Comparison of ENCODE assay signal across 18 cellular contexts in the genomic region with DNA sequence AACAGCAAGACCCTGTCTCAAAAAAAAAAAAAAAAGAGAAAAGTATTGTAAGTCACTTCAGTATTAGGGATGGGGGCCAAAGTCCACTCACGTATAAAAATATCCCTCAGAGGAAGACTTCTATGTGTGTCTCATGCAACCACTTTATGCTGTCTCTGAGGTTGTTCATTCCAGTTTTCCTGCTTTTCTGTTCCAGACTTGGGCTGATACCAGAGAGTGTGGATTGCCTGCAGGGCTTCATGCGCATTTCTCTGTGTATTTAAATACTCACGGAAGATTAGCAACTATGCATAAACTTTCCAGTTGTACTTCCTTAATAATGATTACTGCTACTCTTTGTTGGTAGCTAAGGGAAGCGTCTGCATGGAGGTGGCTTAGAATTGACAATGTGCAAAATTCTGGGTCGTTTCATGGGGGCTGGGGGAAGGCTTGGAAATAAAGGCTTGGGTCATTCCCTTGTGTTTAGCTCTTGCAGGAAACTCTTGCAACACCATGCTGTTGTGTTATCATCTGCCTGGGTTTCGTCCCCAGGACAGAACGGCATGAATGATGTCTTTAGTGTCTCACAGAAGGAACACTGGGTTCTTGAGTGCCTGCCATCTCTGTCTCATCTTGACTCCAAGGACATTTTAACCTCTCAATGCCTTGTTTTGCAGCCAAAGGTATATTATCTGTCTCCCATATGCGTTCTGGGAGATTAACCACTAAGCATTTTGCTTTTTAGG. TPM values are rescaled to one million over a fixed set of nuclear protein-coding genes. Genes with fewer than 3 reads are reported as not detected.
DNase-seq lines count a peak whose midpoint lies in the region; ATAC-seq and TF ChIP-seq lines count a peak whose summit lies in the region.
"Had no signal": no experiment of that assay in that cellular context is flagged by ENCODE, and none has a peak within 500 bp of the region (broad histone marks: within the 10 kb centered on the region; RNA-seq: fewer than 3 reads in every experiment).

No MANE protein-coding gene starts in this region.

- no peaks in the 10 kb centered on the region for H3K9me3 Mint-ChIP-seq in endodermal cell

- H3K4me1 Mint-ChIP-seq in endodermal cell, result peaks cover 7% of the 10 kb centered on the region
- H3K4me1 Mint-ChIP-seq: activated naive CD8-positive, alpha-beta T cell treated with anti-CD3 and anti-CD28 coated beads, Interleukin-2, amount 10 ng/mL, durations not matched to agents 7 days and 5 days had no signal

- H3K9ac ChIP-seq in SK-N-MC (ENCODE audit: insufficient read length), result no peak overlapping the region
- no peak overlapping the region for H3K9ac ChIP-seq in endodermal cell (ENCODE audit: extremely low read depth, low read length, poor library complexity, severe bottlenecking)
- peak overlapping the region in 1 of 3 donors; percentile 23 for H3K9ac ChIP-seq in skeletal muscle tissue (ENCODE audit: low read depth in 1 of 3, low read length in 3 of 3)

- H3K27me3 ChIP-seq in endodermal cell (ENCODE audit: control insufficient read depth, insufficient read depth, low read length, poor library complexity, severe bottlenecking), result no peaks in the 10 kb centered on the region
- no peaks in the 10 kb centered on the region for H3K27me3 ChIP-seq in skeletal muscle tissue (ENCODE audit: control insufficient read depth in 3 of 3, insufficient read depth in 3 of 3, low read length in 3 of 3)
- H3K27me3 ChIP-seq: sigmoid colon, SJCRH30 had no signal

- H3K36me3 ChIP-seq in SK-N-MC (ENCODE audit: insufficient read depth, low read length), result no peaks in the 10 kb centered on the region; the same call in 1 of the 2 replicates
- H3K36me3 ChIP-seq in endodermal cell (ENCODE audit: control insufficient read depth, insufficient read depth, low read length), result peaks cover 16% of the 10 kb centered on the region
- H3K36me3 ChIP-seq in skeletal muscle tissue (ENCODE audit: control insufficient read depth in 3 of 3, insufficient read depth in 3 of 3, low read length in 3 of 3), result no peaks in the 10 kb centered on the region
- H3K36me3 ChIP-seq: sigmoid colon had no signal

- H3K36me3 Mint-ChIP-seq in endodermal cell (ENCODE audit: low read depth), result peaks cover 21% of the 10 kb centered on the region
- H3K36me3 Mint-ChIP-seq: activated naive CD8-positive, alpha-beta T cell treated with anti-CD3 and anti-CD28 coated beads, Interleukin-2, amount 10 ng/mL, durations not matched to agents 7 days and 5 days had no signal

- WGBS in endodermal cell (ENCODE audit: insufficient coverage in 1 of 2, insufficient read length in 1 of 2), 2 experiments, result 86 to 98% methylated on average over 5 to 8 of the region's 8 CpGs

- H3K4me3 ChIP-seq in SK-N-MC (no peak overlapping the region), endodermal cell (ENCODE audit: low read length) (no peak overlapping the region), skeletal muscle tissue (ENCODE audit: low read length in 3 of 3) (peak overlapping the region; percentile 17 to 45 (median 23))
- H3K4me3 ChIP-seq: K562, sigmoid colon, SJCRH30 had no signal

- H3K4me3 Mint-ChIP-seq in endodermal cell, result no peak overlapping the region
- H3K4me3 Mint-ChIP-seq: activated naive CD8-positive, alpha-beta T cell treated with anti-CD3 and anti-CD28 coated beads, Interleukin-2, amount 10 ng/mL, durations not matched to agents 7 days and 5 days had no signal

- DNase-seq in SK-N-MC (ENCODE audit: low read depth, low spot score), result no peak
- DNase-seq in endodermal cell, result no peak
- DNase-seq in iris pigment epithelial cell (ENCODE audit: low read depth), result peak; percentile 66
- no peak for DNase-seq in OCI-M2 (lab: John Stamatoyannopoulos, UW; ENCODE audit: unreplicated experiment)
- no peak for DNase-seq in NCI-H748 (lab: John Stamatoyannopoulos, UW; ENCODE audit: unreplicated experiment)
- DNase-seq in H4 (ENCODE audit: low spot score), result no peak
- DNase-seq: activated naive CD8-positive, alpha-beta T cell treated with anti-CD3 and anti-CD28 coated beads, Interleukin-2, amount 10 ng/mL, durations not matched to agents 7 days and 5 days; caudate nucleus; effector CD4-positive, alpha-beta T cell; left colon; NCI-H526; sigmoid colon; SJCRH30; stimulated activated CD4-positive, alpha-beta T cell treated with anti-CD3 and anti-CD28 coated beads, Interleukin-2, amount 100 ng/mL, for 48 hours had no signal

- no peaks in the 10 kb centered on the region for H3K4me1 ChIP-seq in endodermal cell (ENCODE audit: control insufficient read depth, insufficient read depth, low read length)
- H3K4me1 ChIP-seq in skeletal muscle tissue (ENCODE audit: control insufficient read depth in 3 of 3, insufficient read depth in 3 of 3, low read length in 3 of 3), result peaks cover 49 to 51% (median 49%) of the 10 kb centered on the region in 3 donors
- H3K4me1 ChIP-seq: SJCRH30 had no signal

- no peak for ATAC-seq in HG03521 (IDR thresholded peaks at IDR 0.05; ENCODE audit: unreplicated experiment)
- ATAC-seq: activated CD4-positive, CD25-positive, alpha-beta regulatory T cell treated with anti-CD3 and anti-CD28 coated beads, Interleukin-2, amount 50 U/mL, for 24 hours; K562; left colon had no signal

- H3K9me3 ChIP-seq in SK-N-MC (ENCODE audit: low read depth, low read length), result no peaks in the 10 kb centered on the region
- no peaks in the 10 kb centered on the region for H3K9me3 ChIP-seq in endodermal cell (ENCODE audit: control insufficient read depth, low read length)
- H3K9me3 ChIP-seq in skeletal muscle tissue (ENCODE audit: control insufficient read depth in 3 of 3, low read length in 3 of 3), result no peaks in the 10 kb centered on the region
- H3K9me3 ChIP-seq: SJCRH30 had no signal

- H3K27me3 Mint-ChIP-seq in endodermal cell (ENCODE audit: insufficient read depth), result no peaks in the 10 kb centered on the region

- no peak for TF ChIP-seq CTCF in endodermal cell (conservative IDR thresholded peaks at IDR 0.05)

- H3K27ac Mint-ChIP-seq in endodermal cell, result peak overlapping the region; percentile 42
- H3K27ac Mint-ChIP-seq: activated naive CD8-positive, alpha-beta T cell treated with anti-CD3 and anti-CD28 coated beads, Interleukin-2, amount 10 ng/mL, durations not matched to agents 7 days and 5 days had no signal

- H3K27ac ChIP-seq in SK-N-MC (peak overlapping the region; percentile 25; the same call in 1 of the 2 replicates), endodermal cell (ENCODE audit: low read depth, low read length) (no peak overlapping the region), skeletal muscle tissue (ENCODE audit: low read depth, low read length) (peak overlapping the region; percentile 67)
- H3K27ac ChIP-seq: SJCRH30 had no signal

RNA-seq across cellular contexts. Expression of a gene that starts 54.2 kb away (rescaled TPM):
- total RNA-seq in endodermal cell (10 to 100 TPM; 25.4 to 27.2 TPM), skeletal muscle tissue (16.2 TPM)
- polyA plus RNA-seq in endodermal cell (2013, experiment 1 of 2), result 9.4 TPM
- polyA plus RNA-seq in endodermal cell (2013, experiment 2 of 2), result 10.4 TPM
- total RNA-seq in H4 (2014; rRNA removed; shearing (Covaris generic)), result 2.5 and 5.2 TPM in 2 replicates
- polyA plus RNA-seq: K562 had no signal

Comparison
In these comparisons a context has a peak if more than half of its experiments do, and no peak if none do; other contexts are left out.
1. H3K4me3 ChIP-seq: peak in skeletal muscle tissue (3 of 3); none in SK-N-MC (single experiment) and endodermal cell (single experiment).